8 cellular contexts compared by ENCODE assay signal in genomic region chr17:79843917-79844815, GRCh38. TPM values are rescaled to one million over a fixed set of nuclear protein-coding genes. Genes with fewer than 3 reads are reported as not detected.
A peak's percentile ranks its signal among the peaks of the same experiment; 100 is the strongest.
DNase-seq lines count a peak whose midpoint lies in the region; ATAC-seq, FAIRE-seq and TF ChIP-seq lines count a peak whose summit lies in the region.

No MANE protein-coding gene starts in this region.

- H3K9ac ChIP-seq in adipocyte (ENCODE audit: low read length): peak overlapping the region; percentile 80

- ATAC-seq in GM18511 (IDR thresholded peaks at IDR 0.05; ENCODE audit: unreplicated experiment): no peak

- no peak for FAIRE-seq in GM19239 (lab: Jason Lieb, UNC)

- TF ChIP-seq CTCF in retinal pigment epithelial cell (conservative IDR thresholded peaks at IDR 0.05; ENCODE audit: low read depth, low read length): no peak

- H3K27me3 Mint-ChIP-seq in CD4-positive, alpha-beta memory T cell: peaks cover 11 to 21% of the 10 kb centered on the region in 2 donors
- peaks cover 38% of the 10 kb centered on the region for H3K27me3 Mint-ChIP-seq in IgD-negative memory B cell

- H3K27ac ChIP-seq in CD4-positive, alpha-beta memory T cell (ENCODE audit: low read depth, low read length): no peak overlapping the region

- H3K36me3 Mint-ChIP-seq in CD4-positive, alpha-beta memory T cell: no peaks in the 10 kb centered on the region
- H3K36me3 Mint-ChIP-seq in IgD-negative memory B cell: no peaks in the 10 kb centered on the region

- POLR2A ChIA-PET in CD4-positive, alpha-beta memory T cell (lab: Charles Lee; ENCODE audit: partially characterized antibody): interaction anchor here (16.4 kb wide), 1 partner anchor 38 kb away, joined by 503 read pairs; the partner anchor contains the start of gene CBX8

- H3K4me3 Mint-ChIP-seq in CD4-positive, alpha-beta memory T cell: peak overlapping the region; percentile 78 to 94 (median 86)
- peak overlapping the region; percentile 72 to 96 (median 91) for H3K4me3 Mint-ChIP-seq in IgD-negative memory B cell

- H3K4me3 ChIP-seq in CD4-positive, alpha-beta memory T cell (ENCODE audit: low read length in 2 of 2): peak overlapping the region in 1 of 2 donors; percentile 38
- peak overlapping the region; percentile 74 for H3K4me3 ChIP-seq in adipocyte (ENCODE audit: low read length)
- H3K4me3 ChIP-seq in retinal pigment epithelial cell (ENCODE audit: low read length): peak overlapping the region; percentile 34

- H3K27me3 ChIP-seq in CD4-positive, alpha-beta memory T cell (ENCODE audit: insufficient read depth, low read length): peaks cover 37% of the 10 kb centered on the region
- peaks cover 22% of the 10 kb centered on the region for H3K27me3 ChIP-seq in adipocyte (replicated peaks; ENCODE audit: control insufficient read depth, insufficient read depth, low read length)

- no peaks in the 10 kb centered on the region for H3K36me3 ChIP-seq in CD4-positive, alpha-beta memory T cell (ENCODE audit: insufficient read depth, low read length)
- no peaks in the 10 kb centered on the region for H3K36me3 ChIP-seq in adipocyte (ENCODE audit: control insufficient read depth, insufficient read depth, low read length, severe bottlenecking)

- CTCF ChIA-PET in CD4-positive, alpha-beta memory T cell (lab: Charles Lee; ENCODE audit: partially characterized antibody): interaction anchor here (0.7 to 2.1 kb wide), 4 partner anchors 9 to 99 kb away, joined by 3 to 5 read pairs (median 3); no protein-coding TSS in a partner anchor

- peak overlapping the region in 2 of 7 donors; percentile 65 to 85 for H3K27ac Mint-ChIP-seq in CD4-positive, alpha-beta memory T cell
- H3K27ac Mint-ChIP-seq in IgD-negative memory B cell: peak overlapping the region in 1 of 3 donors; percentile 92

- H3K4me1 Mint-ChIP-seq in CD4-positive, alpha-beta memory T cell: peaks cover 7 to 39% (median 23%) of the 10 kb centered on the region in 4 donors
- H3K4me1 Mint-ChIP-seq in IgD-negative memory B cell: peaks cover 16 to 27% (median 17%) of the 10 kb centered on the region in 3 donors

- DNase-seq in CD4-positive, alpha-beta memory T cell: no peak
- DNase-seq in adipocyte (ENCODE audit: low read depth) (peak; percentile 85), hepatic stellate cell (ENCODE audit: low spot score) (peak; percentile 82), retinal pigment epithelial cell (ENCODE audit: low read depth) (no peak), GM19239 (ENCODE audit: insufficient read length, low spot score) (no peak)
- DNase-seq in activated CD4-positive, CD25-positive, alpha-beta regulatory T cell (lab: John Stamatoyannopoulos, UW): no peak

- no peaks in the 10 kb centered on the region for H3K9me3 ChIP-seq in CD4-positive, alpha-beta memory T cell (ENCODE audit: control insufficient read depth in 1 of 2, low read length in 2 of 2)
- H3K9me3 ChIP-seq in adipocyte (ENCODE audit: control insufficient read depth, low read length): no peaks in the 10 kb centered on the region

- peaks cover 47% of the 10 kb centered on the region for H3K4me1 ChIP-seq in CD4-positive, alpha-beta memory T cell (ENCODE audit: insufficient read depth, low read length)
- peaks cover 18% of the 10 kb centered on the region for H3K4me1 ChIP-seq in adipocyte (ENCODE audit: control insufficient read depth, insufficient read depth, low read length)

- no peaks in the 10 kb centered on the region for H3K9me3 Mint-ChIP-seq in CD4-positive, alpha-beta memory T cell
- peaks cover 0 to 3% (median 0%) of the 10 kb centered on the region in 3 donors for H3K9me3 Mint-ChIP-seq in IgD-negative memory B cell

- intact Hi-C loops in CD4-positive, alpha-beta memory T cell (cut with micrococcal nuclease): loop anchor here (10.0 kb wide), 1 partner anchor 71 kb away; no protein-coding TSS in a partner anchor

RNA-seq across cellular contexts. Expression of gene CBX4, which starts 4.9 kb away (rescaled TPM):
- 10 to 100 TPM; 64.7 to 65.7 TPM for total RNA-seq in CD4-positive, alpha-beta memory T cell
- polyA plus RNA-seq in CD4-positive, alpha-beta memory T cell: 1 to 10 TPM; 1.2 to 9.7 TPM
- 4.1 TPM for polyA plus RNA-seq in IgD-negative memory B cell

RNA-seq across cellular contexts. Expression of gene CBX8, which starts 47.3 kb away (rescaled TPM):
- 1 to 10 TPM; 2.8 to 4.1 TPM for total RNA-seq in CD4-positive, alpha-beta memory T cell
- polyA plus RNA-seq in CD4-positive, alpha-beta memory T cell: under 1 TPM; 0.29 to 0.34 TPM
- 3.2 TPM for polyA plus RNA-seq in IgD-negative memory B cell

Comparison
In these comparisons a context has a peak if more than half of its experiments do, and no peak if none do; other contexts are left out.
1. DNase-seq: peak in adipocyte (single experiment) and hepatic stellate cell (single experiment); none in CD4-positive, alpha-beta memory T cell (0 of 5), retinal pigment epithelial cell (single experiment), activated CD4-positive, CD25-positive, alpha-beta regulatory T cell (0 of 4) and GM19239 (single experiment).